1 cellular context compared by ENCODE assay signal in genomic region chr21:45439171-45439872, GRCh38.
TF ChIP-seq lines count a peak whose summit lies in the region.

No MANE protein-coding gene starts in this region.

TF ChIP-seq in H1, 55 proteins besides CTCF, POLR2A, EP300 and RAD21 (continued from another document):
- TF ChIP-seq CHD7 (IDR thresholded peaks at IDR 0.05; ENCODE audit: insufficient replicate concordance, low read length) (no peak), CTBP2 (IDR thresholded peaks at IDR 0.05; ENCODE audit: borderline replicate concordance, insufficient read depth, insufficient read length, low read length) (no peak), MAX (IDR thresholded peaks at IDR 0.05) (0 out of 2 replicates have a peak, but pooled peaks have one; percentile 28), MAFK (IDR thresholded peaks at IDR 0.05; ENCODE audit: low read depth, low read length) (no peak), NRF1 (IDR thresholded peaks at IDR 0.05; ENCODE audit: low read depth, low read length) (no peak), CEBPB (IDR thresholded peaks at IDR 0.05; ENCODE audit: low read depth, low read length) (no peak), RFX5 (IDR thresholded peaks at IDR 0.05; ENCODE audit: borderline replicate concordance, low read depth, low read length) (no peak), HDAC2 (IDR thresholded peaks at IDR 0.05; ENCODE audit: borderline replicate concordance in 1 of 2, low read depth in 2 of 2, low read length in 2 of 2) (0 out of 4 replicates have a peak, but pooled peaks of 1 of the 2 experiments have one; percentile 67), RNF2 (IDR thresholded peaks at IDR 0.05; ENCODE audit: borderline replicate concordance, low read depth, low read length, missing control alignments, poor library complexity, severe bottlenecking) (no peak), SIX5 (IDR thresholded peaks at IDR 0.05; ENCODE audit: low read depth, low read length) (no peak), BCL11A (IDR thresholded peaks at IDR 0.05; ENCODE audit: low read depth in 2 of 2, low read length in 2 of 2) (no peak), TCF12 (IDR thresholded peaks at IDR 0.05; ENCODE audit: low read depth, low read length) (no peak), CBX5 (IDR thresholded peaks at IDR 0.05; ENCODE audit: low read depth, low read length) (no peak), ATF2 (IDR thresholded peaks at IDR 0.05; ENCODE audit: low read length) (no peak), E2F6 (IDR thresholded peaks at IDR 0.05) (no peak), JUN (IDR thresholded peaks at IDR 0.05; ENCODE audit: low read depth, low read length) (no peak), SIN3A (conservative IDR thresholded peaks at IDR 0.05 in 1 of 2, IDR thresholded peaks at IDR 0.05 in 1 of 2; ENCODE audit: low read depth in 1 of 2, low read length in 2 of 2) (no peak), KDM1A (IDR thresholded peaks at IDR 0.05; ENCODE audit: borderline replicate concordance, low read length) (no peak), SIRT6 (IDR thresholded peaks at IDR 0.05; ENCODE audit: low read length) (no peak), CHD2 (IDR thresholded peaks at IDR 0.05; ENCODE audit: low read length) (no peak), RXRA (IDR thresholded peaks at IDR 0.05; ENCODE audit: insufficient read depth, low read depth, low read length) (no peak), BACH1 (IDR thresholded peaks at IDR 0.05; ENCODE audit: low read length) (no peak), CREB1 (IDR thresholded peaks at IDR 0.05) (peak; percentile 55)
